In genomic region chr18:31246460-31246859, GRCh38 we compare ENCODE assay signal across 2 cellular contexts.
TF ChIP-seq lines count a peak whose summit lies in the region.

No MANE protein-coding gene starts in this region.

TF ChIP-seq in HCT116, 20 proteins besides CTCF, POLR2A, EP300 and RAD21 (continued from another document):
- TF ChIP-seq ATF3 (IDR thresholded peaks at IDR 0.05) (no peak), ZFX (IDR thresholded peaks at IDR 0.05) (no peak), TCF7L2 (IDR thresholded peaks at IDR 0.05; ENCODE audit: borderline replicate concordance, extremely low read depth, insufficient read depth, insufficient read length) (no peak), ZNF274 (IDR thresholded peaks at IDR 0.05; ENCODE audit: low read depth, low read length) (no peak), EZH2phosphoT487 (IDR thresholded peaks at IDR 0.05; ENCODE audit: borderline replicate concordance) (no peak), CBX3 (IDR thresholded peaks at IDR 0.05; ENCODE audit: low read depth) (no peak)

TF ChIP-seq in GM12878, 131 proteins besides CTCF, POLR2A, EP300 and RAD21 (continued from another document):
- TF ChIP-seq, protein P1, sequence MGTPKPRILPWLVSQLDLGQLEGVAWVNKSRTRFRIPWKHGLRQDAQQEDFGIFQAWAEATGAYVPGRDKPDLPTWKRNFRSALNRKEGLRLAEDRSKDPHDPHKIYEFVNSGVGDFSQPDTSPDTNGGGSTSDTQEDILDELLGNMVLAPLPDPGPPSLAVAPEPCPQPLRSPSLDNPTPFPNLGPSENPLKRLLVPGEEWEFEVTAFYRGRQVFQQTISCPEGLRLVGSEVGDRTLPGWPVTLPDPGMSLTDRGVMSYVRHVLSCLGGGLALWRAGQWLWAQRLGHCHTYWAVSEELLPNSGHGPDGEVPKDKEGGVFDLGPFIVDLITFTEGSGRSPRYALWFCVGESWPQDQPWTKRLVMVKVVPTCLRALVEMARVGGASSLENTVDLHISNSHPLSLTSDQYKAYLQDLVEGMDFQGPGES (IDR thresholded peaks at IDR 0.05): no peak
- TF ChIP-seq ATF3 (IDR thresholded peaks at IDR 0.05; ENCODE audit: borderline replicate concordance, extremely low read depth, low read depth, low read length): no peak
